In genomic region chr19:50477751-50478515, GRCh38 we compare ENCODE assay signal across 2 cellular contexts.
TF ChIP-seq lines count a peak whose summit lies in the region.

No MANE protein-coding gene starts in this region.

TF ChIP-seq in K562, 482 proteins besides CTCF, POLR2A, EP300 and RAD21:
- TF ChIP-seq TEAD4 (IDR thresholded peaks at IDR 0.05; ENCODE audit: low read length) (no peak), TEAD4 (CRISPR knock-in tag; IDR thresholded peaks at IDR 0.05; ENCODE audit: borderline replicate concordance) (no peak), U2AF1 (optimal IDR thresholded peaks at IDR 0.05; ENCODE audit: low read depth, low read length) (no peak), NUFIP1 (IDR thresholded peaks at IDR 0.05; ENCODE audit: partially characterized antibody) (no peak), ESRRB (CRISPR knock-in tag; IDR thresholded peaks at IDR 0.05; ENCODE audit: borderline replicate concordance) (no peak), ZC3H11A (IDR thresholded peaks at IDR 0.05; ENCODE audit: low read depth, low read length) (no peak), HMG20A (CRISPR knock-in tag; conservative IDR thresholded peaks at IDR 0.05) (no peak)

TF ChIP-seq in neural cell, 6 proteins besides CTCF, POLR2A, EP300 and RAD21:
- TF ChIP-seq MXI1 (conservative IDR thresholded peaks at IDR 0.05; ENCODE audit: poor library complexity, severe bottlenecking) (no peak), SMC3 (conservative IDR thresholded peaks at IDR 0.05; ENCODE audit: poor library complexity) (no peak), TAF1 (IDR thresholded peaks at IDR 0.05; ENCODE audit: low read depth) (no peak)
